11 cellular contexts compared by ENCODE assay signal in genomic region chr12:30595742-30596141, GRCh38.
"Had no signal": no experiment of that assay in that cellular context is flagged by ENCODE, and none has a peak within 500 bp of the region (broad histone marks: within the 10 kb centered on the region; RNA-seq: fewer than 3 reads in every experiment).

No MANE protein-coding gene starts in this region.

- H3K9me3 ChIP-seq: HAP-1 had no signal

- H3K36me3 ChIP-seq: HAP-1 had no signal

- H3K9ac ChIP-seq: GM23248 had no signal

- H3K27ac ChIP-seq: GM23248 had no signal

- FAIRE-seq: H1, H54 had no signal

- H3K4me2 ChIP-seq: GM23338 had no signal

- ATAC-seq: GM23338, HCT116 had no signal

- DNase-seq: GM23248, GOT3, H7, H9, HCEC 1CT, HFFc6 had no signal

- H2AFZ ChIP-seq: GM23248, GM23338 had no signal

- H3K4me3 ChIP-seq: GM23248, GM23338, HAP-1 had no signal
